Comparison of ENCODE assay signal across 11 cellular contexts in genomic region chr3:190058486-190059241, GRCh38.
DNase-seq lines count a peak whose midpoint lies in the region; ATAC-seq lines count a peak whose summit lies in the region.
"Had no signal": no experiment of that assay in that cellular context is flagged by ENCODE, and none has a peak within 500 bp of the region (broad histone marks: within the 10 kb centered on the region; RNA-seq: fewer than 3 reads in every experiment).

No MANE protein-coding gene starts in this region.

- DNase-seq in M059J (ENCODE audit: low read depth) (peak; percentile 63), dermis microvascular lymphatic vessel endothelial cell (ENCODE audit: low read depth in 2 of 2) (peak; percentile 75 to 88), superior temporal gyrus (ENCODE audit: extremely low spot score) (peak; percentile 65), SIG-M5 treated with dmso at 0.1 percent for 504 hours (lab: John Stamatoyannopoulos, UW; ENCODE audit: unreplicated experiment) (no peak)
- no peak for DNase-seq in stimulated activated CD4-positive, alpha-beta T cell treated with anti-CD3 and anti-CD28 coated beads, Interleukin-4, amount 100 ng/mL, for 24 hours
- no peak for DNase-seq in activated naive CD4-positive, alpha-beta T cell treated with anti-CD3 and anti-CD28 coated beads, Interleukin-2, amount 50 U/mL, for 72 hours (ENCODE audit: low spot score in 2 of 2)
- DNase-seq: activated CD8-positive, alpha-beta memory T cell treated with anti-CD3 and anti-CD28 coated beads, Interleukin-2, amount 10 ng/mL, durations not matched to agents 7 days and 5 days; COR-L47; NCI-H1694 treated with DMSO at 0.1 percent for 48 hours; stomach had no signal

- no peaks in the 10 kb centered on the region for H3K36me3 ChIP-seq in mesodermal cell (ENCODE audit: control insufficient read depth, insufficient read depth, low read length)
- H3K36me3 ChIP-seq: stomach had no signal

- no peaks in the 10 kb centered on the region for H3K9me3 ChIP-seq in mesodermal cell (ENCODE audit: control insufficient read depth, low read length)
- H3K9me3 ChIP-seq: stomach had no signal

- H3K36me3 Mint-ChIP-seq in activated naive CD4-positive, alpha-beta T cell treated with anti-CD3 and anti-CD28 coated beads, Interleukin-2, amount 50 U/mL, for 72 hours = no peaks in the 10 kb centered on the region
- H3K36me3 Mint-ChIP-seq: activated CD8-positive, alpha-beta memory T cell treated with anti-CD3 and anti-CD28 coated beads, Interleukin-2, amount 10 ng/mL, durations not matched to agents 7 days and 5 days had no signal

- H3K27ac Mint-ChIP-seq in activated naive CD4-positive, alpha-beta T cell treated with anti-CD3 and anti-CD28 coated beads, Interleukin-2, amount 50 U/mL, for 72 hours = no peak overlapping the region
- H3K27ac Mint-ChIP-seq: activated CD8-positive, alpha-beta memory T cell treated with anti-CD3 and anti-CD28 coated beads, Interleukin-2, amount 10 ng/mL, durations not matched to agents 7 days and 5 days had no signal

- 73 to 75% methylated on average over 1 to 2 of the region's 4 CpGs for WGBS in mesodermal cell (ENCODE audit: insufficient coverage in 2 of 2), 2 experiments

- ATAC-seq in activated naive CD4-positive, alpha-beta T cell treated with anti-CD3 and anti-CD28 coated beads, Interleukin-2, amount 50 U/mL, for 72 hours = no peak
- ATAC-seq: activated CD8-positive, alpha-beta memory T cell treated with anti-CD3 and anti-CD28 coated beads, Interleukin-2, amount 10 ng/mL, durations not matched to agents 7 days and 5 days had no signal

- H3K4me1 ChIP-seq in mesodermal cell (ENCODE audit: control insufficient read depth, insufficient read depth, low read length, poor library complexity, severe bottlenecking) = peaks cover 37% of the 10 kb centered on the region

- H3K4me3 ChIP-seq in mesodermal cell (ENCODE audit: extremely low read depth, insufficient read depth, low read length, poor library complexity, severe bottlenecking) = no peak overlapping the region
- H3K4me3 ChIP-seq: stomach had no signal

- no peaks in the 10 kb centered on the region for H3K9me3 Mint-ChIP-seq in activated naive CD4-positive, alpha-beta T cell treated with anti-CD3 and anti-CD28 coated beads, Interleukin-2, amount 50 U/mL, for 72 hours

- H3K27ac ChIP-seq in mesodermal cell (ENCODE audit: low read depth, low read length, severe bottlenecking) = peak overlapping the region; percentile 91

Comparison
In these comparisons a context has a peak if more than half of its experiments do, and no peak if none do; other contexts are left out.
1. DNase-seq: peak in M059J (single experiment), dermis microvascular lymphatic vessel endothelial cell (2 of 2) and superior temporal gyrus (single experiment); none in stimulated activated CD4-positive, alpha-beta T cell treated with anti-CD3 and anti-CD28 coated beads, Interleukin-4, amount 100 ng/mL, for 24 hours (single experiment), activated naive CD4-positive, alpha-beta T cell treated with anti-CD3 and anti-CD28 coated beads, Interleukin-2, amount 50 U/mL, for 72 hours (0 of 2) and SIG-M5 treated with dmso at 0.1 percent for 504 hours (single experiment).